8 cellular contexts compared by ENCODE assay signal in genomic region chr19:49469828-49470614, GRCh38.
DNase-seq lines count a peak whose midpoint lies in the region; ATAC-seq and TF ChIP-seq lines count a peak whose summit lies in the region.

No MANE protein-coding gene starts in this region.

- no peak overlapping the region for H3K4me3 ChIP-seq in GM12875 (ENCODE audit: low read depth, low read length)

- DNase-seq in T-helper 9 cell (peak; percentile 66), C1 segment of cervical spinal cord (lab: John Stamatoyannopoulos, UW) (no peak), globus pallidus (ENCODE audit: low spot score) (no peak)
- DNase-seq in central memory CD8-positive, alpha-beta T cell (ENCODE audit: low spot score in 2 of 2) = peak; percentile 67 to 82
- peak; percentile 59 to 67 for DNase-seq in stimulated activated CD8-positive, alpha-beta memory T cell treated with anti-CD3 and anti-CD28 coated beads, Interleukin-2, amount 100 ng/mL, for 1 hour (ENCODE audit: low read depth in 2 of 2)

- H3K27ac Mint-ChIP-seq in central memory CD8-positive, alpha-beta T cell (ENCODE audit: low read depth) = peak overlapping the region; percentile 99

- H3K4me1 Mint-ChIP-seq in central memory CD8-positive, alpha-beta T cell = peaks cover 38% of the 10 kb centered on the region

- peak; percentile 83 for TF ChIP-seq CTCF in GM12875 (IDR thresholded peaks at IDR 0.05; ENCODE audit: borderline replicate concordance, insufficient read depth, low read depth, low read length)

- no peaks in the 10 kb centered on the region for H3K9me3 Mint-ChIP-seq in central memory CD8-positive, alpha-beta T cell

- H3K36me3 Mint-ChIP-seq in central memory CD8-positive, alpha-beta T cell (ENCODE audit: insufficient read depth) = peaks cover 22% of the 10 kb centered on the region

- peak overlapping the region; percentile 53 for H3K4me3 Mint-ChIP-seq in central memory CD8-positive, alpha-beta T cell

- H3K27me3 Mint-ChIP-seq in central memory CD8-positive, alpha-beta T cell = no peaks in the 10 kb centered on the region

- ATAC-seq in HG02588 (IDR thresholded peaks at IDR 0.05; ENCODE audit: unreplicated experiment) (peak; percentile 46), GM19455 (IDR thresholded peaks at IDR 0.05; ENCODE audit: unreplicated experiment) (no peak)
- ATAC-seq in central memory CD8-positive, alpha-beta T cell (replicated peaks; ENCODE audit: extremely low read depth, poor library complexity, severe bottlenecking) = peak; percentile 38

Comparison
In these comparisons a context has a peak if more than half of its experiments do, and no peak if none do; other contexts are left out.
1. DNase-seq: peak in T-helper 9 cell (single experiment), central memory CD8-positive, alpha-beta T cell (2 of 2) and stimulated activated CD8-positive, alpha-beta memory T cell treated with anti-CD3 and anti-CD28 coated beads, Interleukin-2, amount 100 ng/mL, for 1 hour (2 of 2); none in C1 segment of cervical spinal cord (0 of 14) and globus pallidus (single experiment).